Comparison of ENCODE assay signal across 6 cellular contexts in the genomic region with DNA sequence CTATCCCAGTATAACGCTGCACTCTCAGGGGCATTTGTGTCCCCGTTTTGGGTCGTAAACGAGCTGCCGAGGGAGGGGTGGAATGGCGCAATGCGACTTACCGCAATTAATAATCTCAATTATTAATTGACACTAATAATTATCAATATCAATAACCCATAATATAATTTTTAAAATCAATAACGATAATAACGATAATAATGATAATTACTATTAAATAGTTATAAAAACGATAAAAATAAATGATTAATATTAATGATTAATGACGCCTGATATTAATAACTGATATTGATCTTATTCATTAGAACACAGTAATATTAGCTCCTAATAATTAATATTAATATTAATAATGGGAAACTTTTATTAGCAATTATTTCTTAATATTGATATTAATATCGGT. TPM values are rescaled to one million over a fixed set of nuclear protein-coding genes. Genes with fewer than 3 reads are reported as not detected.
"Had no signal": no experiment of that assay in that cellular context is flagged by ENCODE, and none has a peak within 500 bp of the region (broad histone marks: within the 10 kb centered on the region; RNA-seq: fewer than 3 reads in every experiment).

No MANE protein-coding gene starts in this region.

RNA-seq across cellular contexts. Expression of a gene that starts 51.7 kb away (rescaled TPM):
- total RNA-seq: GM23248, H4, HT1080 had no signal

RNA-seq across cellular contexts. Expression of a gene that starts 55.4 kb away (rescaled TPM):
- total RNA-seq: GM23248, H4, HepG2, HFFc6, HT1080 had no signal
- polyA plus RNA-seq: HepG2, IgD-negative memory B cell had no signal
